In the genomic region with DNA sequence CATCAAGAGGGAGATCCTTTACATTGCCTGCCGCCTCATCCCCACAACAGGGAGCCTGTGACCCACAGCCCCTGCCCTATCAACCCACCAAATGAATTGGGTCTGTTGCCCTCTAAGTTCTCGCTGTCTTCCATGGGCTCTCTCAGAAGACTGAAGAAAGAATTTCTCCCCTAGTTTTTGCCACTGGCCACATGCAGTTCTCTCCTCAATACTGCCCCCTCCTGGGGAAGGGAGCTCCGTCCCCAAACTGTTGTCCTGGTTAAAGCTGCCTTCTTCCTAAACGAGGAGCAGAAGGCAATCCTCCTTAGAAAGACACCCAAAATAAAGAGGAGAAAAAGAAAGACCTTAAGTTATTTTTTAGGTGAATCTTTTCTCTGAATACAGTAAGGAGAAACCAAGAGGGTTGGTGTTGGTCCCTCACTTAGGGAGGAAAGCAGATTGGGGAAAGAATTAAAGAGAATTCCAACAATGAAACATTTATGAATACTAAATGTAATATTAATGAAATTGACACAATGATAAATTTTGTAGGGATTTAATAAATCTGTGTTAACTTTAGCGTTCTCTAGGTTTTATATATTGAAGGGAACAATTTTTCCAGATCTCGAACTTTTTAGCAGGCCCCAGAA, we compare ENCODE assay signal across 8 cellular contexts. TPM values are rescaled to one million over a fixed set of nuclear protein-coding genes. Genes with fewer than 3 reads are reported as not detected.
A peak's percentile ranks its signal among the peaks of the same experiment; 100 is the strongest.
DNase-seq lines count a peak whose midpoint lies in the region; ATAC-seq and TF ChIP-seq lines count a peak whose summit lies in the region.

No MANE protein-coding gene starts in this region.

- H3K36me3 Mint-ChIP-seq in glutamatergic neuron (ENCODE audit: unreplicated experiment), result peaks cover 4% of the 10 kb centered on the region

- H3F3A ChIP-seq in smooth muscle cell (ENCODE audit: low read depth), result no peaks in the 10 kb centered on the region

- H3K4me2 ChIP-seq in smooth muscle cell, result no peak overlapping the region

- no peaks in the 10 kb centered on the region for H3K79me2 ChIP-seq in smooth muscle cell (ENCODE audit: low read depth)

- no peak overlapping the region for H3K4me3 ChIP-seq in smooth muscle cell

- H3K4me3 Mint-ChIP-seq in glutamatergic neuron (ENCODE audit: unreplicated experiment), result no peak overlapping the region

- H3K9me3 ChIP-seq in smooth muscle cell (replicated peaks; ENCODE audit: low read depth), result no peaks in the 10 kb centered on the region

- H4K20me1 ChIP-seq in smooth muscle cell (ENCODE audit: low read depth), result no peaks in the 10 kb centered on the region

- H3K9me3 Mint-ChIP-seq in glutamatergic neuron (ENCODE audit: unreplicated experiment), result peaks cover 2% of the 10 kb centered on the region

- H3K27ac Mint-ChIP-seq in glutamatergic neuron (ENCODE audit: unreplicated experiment), result no peak overlapping the region

- peak; percentile 91 for TF ChIP-seq CTCF in AG09319 (IDR thresholded peaks at IDR 0.05; ENCODE audit: low read depth, low read length)
- peak; percentile 75 for TF ChIP-seq CTCF in GM12874 (IDR thresholded peaks at IDR 0.05; ENCODE audit: insufficient read depth, low read depth, low read length)
- peak; percentile 83 for TF ChIP-seq CTCF in glutamatergic neuron (IDR thresholded peaks at IDR 0.05; ENCODE audit: partially characterized antibody, unreplicated experiment)
- TF ChIP-seq CTCF in smooth muscle cell (IDR thresholded peaks at IDR 0.05; ENCODE audit: borderline replicate concordance, insufficient read depth, poor library complexity, severe bottlenecking), result peak; percentile 68

- no peaks in the 10 kb centered on the region for H3K4me1 ChIP-seq in smooth muscle cell (ENCODE audit: low read depth)

- H3K27ac ChIP-seq in smooth muscle cell (ENCODE audit: low read depth), result no peak overlapping the region

- H3K36me3 ChIP-seq in smooth muscle cell (ENCODE audit: low read depth), result no peaks in the 10 kb centered on the region

- 57% methylated on average over 6 of the region's 6 CpGs for WGBS in smooth muscle cell (ENCODE audit: low lambda C conversion rate)

- H3K4me1 Mint-ChIP-seq in glutamatergic neuron (ENCODE audit: low read depth, unreplicated experiment), result peaks cover 1% of the 10 kb centered on the region

- DNase-seq in AG09319 (ENCODE audit: extremely low read depth, low read depth), result no peak
- peak; percentile 45 for DNase-seq in NOMO-1 treated with DMSO at 0.1 percent for 48 hours (lab: John Stamatoyannopoulos, UW; ENCODE audit: unreplicated experiment)
- DNase-seq in activated T-cell treated with anti-CD3 and anti-CD28 coated beads, Interleukin-2, amount 50 U/mL, for 48 hours, result peak; percentile 52 to 61
- DNase-seq in glutamatergic neuron, result peak; percentile 75
- DNase-seq in smooth muscle cell (lab: John Stamatoyannopoulos, UW; ENCODE audit: unreplicated experiment), result no peak
- no peak for DNase-seq in GOT3 (lab: John Stamatoyannopoulos, UW)

- H3K27me3 Mint-ChIP-seq in glutamatergic neuron (ENCODE audit: unreplicated experiment), result no peaks in the 10 kb centered on the region

- no peak overlapping the region for H3K9ac ChIP-seq in smooth muscle cell (ENCODE audit: low read depth)

- no peaks in the 10 kb centered on the region for H3K27me3 ChIP-seq in smooth muscle cell (ENCODE audit: low read depth)

- peak; percentile 84 for ATAC-seq in HG03039 (IDR thresholded peaks at IDR 0.05; ENCODE audit: unreplicated experiment)

- H2AFZ ChIP-seq in smooth muscle cell (ENCODE audit: low read depth), result no peak overlapping the region

RNA-seq across cellular contexts. Expression of a gene that starts 31.1 kb away (rescaled TPM):
- 20.8 TPM for total RNA-seq in glutamatergic neuron (ENCODE audit: unreplicated experiment)
- total RNA-seq in smooth muscle cell, result 2.0 and 12.5 TPM in 2 replicates
- polyA plus RNA-seq in smooth muscle cell, result 0.47 and 0.73 TPM in 2 replicates

Comparison
In these comparisons a context has a peak if more than half of its experiments do, and no peak if none do; other contexts are left out.
1. DNase-seq: peak in NOMO-1 treated with DMSO at 0.1 percent for 48 hours (single experiment), activated T-cell treated with anti-CD3 and anti-CD28 coated beads, Interleukin-2, amount 50 U/mL, for 48 hours (2 of 2) and glutamatergic neuron (single experiment); none in AG09319 (single experiment), smooth muscle cell (single experiment) and GOT3 (single experiment).
2. Peak in every context shown above with its lines, with median percentiles within 50 percentile points of each other: CTCF ChIP-seq.